ENCODE assay signal across 8 cellular contexts in the genomic region with DNA sequence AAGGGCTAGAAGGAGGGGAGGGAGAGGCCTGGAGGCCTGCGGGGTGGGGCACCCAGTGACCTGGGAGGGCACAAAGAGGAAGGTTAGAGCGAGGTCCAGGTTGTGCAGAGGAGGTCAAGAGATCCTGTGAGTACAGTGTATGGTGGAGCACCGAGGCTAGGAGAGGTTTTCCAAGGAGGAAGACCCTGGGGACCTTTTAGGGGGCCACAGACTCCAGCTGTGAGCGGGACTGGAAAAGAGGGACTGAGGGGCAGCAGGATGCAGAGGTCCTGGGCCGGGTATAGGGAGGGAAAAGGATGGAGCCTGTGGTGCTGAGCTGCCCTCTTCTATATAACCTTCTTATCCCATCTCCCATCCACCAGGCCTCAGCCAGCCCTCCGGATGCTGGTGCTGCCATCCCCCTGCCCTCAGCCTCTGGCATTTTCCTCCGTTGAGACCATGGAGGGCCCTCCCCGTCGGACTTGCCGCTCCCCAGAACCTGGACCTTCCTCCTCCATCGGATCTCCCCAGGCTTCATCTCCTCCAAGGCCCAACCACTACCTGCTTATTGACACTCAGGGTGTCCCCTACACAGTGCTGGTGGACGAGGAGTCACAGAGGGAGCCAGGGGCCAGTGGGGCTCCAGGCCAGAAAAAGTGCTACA. TPM values are rescaled to one million over a fixed set of nuclear protein-coding genes. Genes with fewer than 3 reads are reported as not detected.
DNase-seq lines count a peak whose midpoint lies in the region; ATAC-seq and TF ChIP-seq lines count a peak whose summit lies in the region.

No MANE protein-coding gene starts in this region.

- H4K8ac ChIP-seq in H9 (replicated peaks; ENCODE audit: insufficient read length, low read depth, low read length) = no peak overlapping the region

- peak overlapping the region; percentile 97 for H3K4me3 Mint-ChIP-seq in H9
- H3K4me3 Mint-ChIP-seq in activated CD4-positive, alpha-beta memory T cell treated with anti-CD3 and anti-CD28 coated beads, Interleukin-2, amount 10 ng/mL, durations not matched to agents 7 days and 5 days = peak overlapping the region; percentile 86

- H3K79me1 ChIP-seq in H9 (ENCODE audit: insufficient read depth, low read depth, low read length, poor library complexity, severe bottlenecking) = peaks cover 3% of the 10 kb centered on the region

- H2BK120ac ChIP-seq in H9 (ENCODE audit: low read depth, low read length, poor library complexity, severe bottlenecking) = no peak overlapping the region

- no peak overlapping the region for H3K56ac ChIP-seq in H9 (ENCODE audit: insufficient read length, low read depth, low read length)

- no peaks in the 10 kb centered on the region for H3K4me1 ChIP-seq in H9 (ENCODE audit: insufficient read depth, low read length)
- peaks cover 0 to 71% of the 10 kb centered on the region in 2 donors for H3K4me1 ChIP-seq in right atrium auricular region
- H3K4me1 ChIP-seq in skeletal muscle tissue (ENCODE audit: control insufficient read depth in 3 of 3, insufficient read depth in 3 of 3, low read length in 3 of 3) = peaks cover 57 to 63% (median 63%) of the 10 kb centered on the region in 3 donors

- no peaks in the 10 kb centered on the region for H3K27me3 ChIP-seq in H9 (ENCODE audit: insufficient read depth, low read length)
- H3K27me3 ChIP-seq in right atrium auricular region = no peaks in the 10 kb centered on the region
- H3K27me3 ChIP-seq in skeletal muscle tissue (ENCODE audit: control insufficient read depth in 3 of 3, insufficient read depth in 3 of 3, low read length in 3 of 3) = no peaks in the 10 kb centered on the region

- H2BK20ac ChIP-seq in H9 (ENCODE audit: low read depth, low read length, poor library complexity, severe bottlenecking) = no peak overlapping the region

- H3K14ac ChIP-seq in H9 (ENCODE audit: insufficient read depth, low read length) = no peak overlapping the region; the same call in none of the 2 replicates

- peaks cover 7% of the 10 kb centered on the region; the same call in 1 of the 2 replicates for H3K79me2 ChIP-seq in H9 (ENCODE audit: insufficient read depth, low read length)

- H3K4me1 Mint-ChIP-seq in H9 = peaks cover 26 to 40% of the 10 kb centered on the region in 2 experiments
- peaks cover 53% of the 10 kb centered on the region for H3K4me1 Mint-ChIP-seq in activated CD4-positive, alpha-beta memory T cell treated with anti-CD3 and anti-CD28 coated beads, Interleukin-2, amount 10 ng/mL, durations not matched to agents 7 days and 5 days

- H2AK5ac ChIP-seq in H9 (ENCODE audit: insufficient read length, low read length) = no peak overlapping the region

- no peak overlapping the region for H3K18ac ChIP-seq in H9 (ENCODE audit: insufficient read length, low read depth, low read length)

- DNase-seq in H9 = no peak
- no peak for DNase-seq in activated CD4-positive, alpha-beta memory T cell treated with anti-CD3 and anti-CD28 coated beads, Interleukin-2, amount 10 ng/mL, durations not matched to agents 7 days and 5 days
- no peak for DNase-seq in right atrium auricular region (ENCODE audit: low spot score)
- DNase-seq in COLO829 (ENCODE audit: low spot score) = no peak

- no peak overlapping the region for H3T11ph ChIP-seq in H9 (ENCODE audit: low read length)

- no peak overlapping the region for H2BK12ac ChIP-seq in H9 (ENCODE audit: insufficient read length, low read depth, low read length)

- H3K4me3 ChIP-seq in right atrium auricular region = peak overlapping the region; percentile 85 to 97
- peak overlapping the region; percentile 81 to 82 (median 81) for H3K4me3 ChIP-seq in skeletal muscle tissue (ENCODE audit: low read length in 3 of 3)

- H3K23ac ChIP-seq in H9 (ENCODE audit: insufficient read length, low read depth, low read length) = no peak overlapping the region

- peaks cover 11% of the 10 kb centered on the region for H3K36me3 ChIP-seq in right atrium auricular region
- H3K36me3 ChIP-seq in skeletal muscle tissue (ENCODE audit: control insufficient read depth in 3 of 3, insufficient read depth in 3 of 3, low read length in 3 of 3) = peaks cover 10 to 14% (median 10%) of the 10 kb centered on the region in 3 donors

- peaks cover 0 to 4% of the 10 kb centered on the region in 2 experiments; a peak in 2 of 5 replicates for H3K9me3 Mint-ChIP-seq in H9
- no peaks in the 10 kb centered on the region for H3K9me3 Mint-ChIP-seq in activated CD4-positive, alpha-beta memory T cell treated with anti-CD3 and anti-CD28 coated beads, Interleukin-2, amount 10 ng/mL, durations not matched to agents 7 days and 5 days

- POLR2A ChIA-PET in activated CD4-positive, alpha-beta memory T cell treated with anti-CD3 and anti-CD28 coated beads, Interleukin-2, amount 10 ng/mL, durations not matched to agents 7 days and 5 days (lab: Charles Lee) = interaction anchor here (0.9 to 2.5 kb wide), 4 partner anchors 8 to 11 kb away, joined by 3 to 12 read pairs (median 5); no protein-coding TSS in a partner anchor

- H3K27ac Mint-ChIP-seq in H9 = peak overlapping the region in 1 of 3 experiments; percentile 98; a peak in 3 of 7 replicates
- H3K27ac Mint-ChIP-seq in activated CD4-positive, alpha-beta memory T cell treated with anti-CD3 and anti-CD28 coated beads, Interleukin-2, amount 10 ng/mL, durations not matched to agents 7 days and 5 days = peak overlapping the region; percentile 94

- no peak overlapping the region for H3K4ac ChIP-seq in H9 (ENCODE audit: low read depth, low read length)

- peaks cover 3% of the 10 kb centered on the region; the same call in 1 of the 2 replicates for H3K27me3 Mint-ChIP-seq in H9 (ENCODE audit: low read depth)
- no peaks in the 10 kb centered on the region for H3K27me3 Mint-ChIP-seq in activated CD4-positive, alpha-beta memory T cell treated with anti-CD3 and anti-CD28 coated beads, Interleukin-2, amount 10 ng/mL, durations not matched to agents 7 days and 5 days

- H4K20me1 ChIP-seq in H9 (ENCODE audit: control insufficient read depth, insufficient read depth, insufficient read length) = no peaks in the 10 kb centered on the region

- H3K36me3 Mint-ChIP-seq in H9 (ENCODE audit: insufficient read depth in 1 of 3, low read depth in 3 of 3) = peaks cover 14 to 33% (median 22%) of the 10 kb centered on the region in 3 experiments
- H3K36me3 Mint-ChIP-seq in activated CD4-positive, alpha-beta memory T cell treated with anti-CD3 and anti-CD28 coated beads, Interleukin-2, amount 10 ng/mL, durations not matched to agents 7 days and 5 days (ENCODE audit: low read depth) = peaks cover 18% of the 10 kb centered on the region

- H3K23me2 ChIP-seq in H9 (ENCODE audit: insufficient read length, low read depth, low read length, poor library complexity, severe bottlenecking) = peaks cover 40% of the 10 kb centered on the region

- no peak overlapping the region for H2BK5ac ChIP-seq in H9 (ENCODE audit: insufficient read length, low read length)

- H3K27ac ChIP-seq in H9 (ENCODE audit: insufficient read length, low read depth, low read length) = no peak overlapping the region
- H3K27ac ChIP-seq in right atrium auricular region = peak overlapping the region; percentile 94 to 97
- H3K27ac ChIP-seq in skeletal muscle tissue (ENCODE audit: low read depth, low read length) = peak overlapping the region; percentile 65

- no peak overlapping the region for H4K91ac ChIP-seq in H9 (ENCODE audit: insufficient read length, low read depth, low read length)

- H2AFZ ChIP-seq in H9 (ENCODE audit: low read length) = no peak overlapping the region

- no peak overlapping the region for H2BK15ac ChIP-seq in H9 (ENCODE audit: low read depth, low read length)

- H3K9me3 ChIP-seq in H9 (ENCODE audit: control insufficient read depth, low read depth, low read length) (no peaks in the 10 kb centered on the region), right atrium auricular region (no peaks in the 10 kb centered on the region), skeletal muscle tissue (ENCODE audit: control insufficient read depth in 3 of 3, low read length in 3 of 3) (no peaks in the 10 kb centered on the region)

- no peak for TF ChIP-seq CTCF in H9 (conservative IDR thresholded peaks at IDR 0.05)
- TF ChIP-seq CTCF in right atrium auricular region (IDR thresholded peaks at IDR 0.05) = no peak

- ATAC-seq in GM18502 (IDR thresholded peaks at IDR 0.05; ENCODE audit: poor library complexity, unreplicated experiment) (no peak), HG03280 (IDR thresholded peaks at IDR 0.05; ENCODE audit: unreplicated experiment) (no peak), GM18517 (IDR thresholded peaks at IDR 0.05; ENCODE audit: unreplicated experiment) (no peak)

- no peak overlapping the region for H4K5ac ChIP-seq in H9 (ENCODE audit: insufficient read length, low read depth, low read length)

- H3K4me2 ChIP-seq in H9 (ENCODE audit: insufficient read depth, insufficient read length, low read length) = peak overlapping the region; percentile 73

- H3K9ac ChIP-seq in H9 (ENCODE audit: extremely low read depth, insufficient read length, low read length) = peak overlapping the region; percentile 70
- peak overlapping the region; percentile 78 to 87 (median 82) for H3K9ac ChIP-seq in skeletal muscle tissue (ENCODE audit: low read depth in 1 of 3, low read length in 3 of 3)

- no CpG with 5 or more reads among the region's 12 CpGs for WGBS in H9 (ENCODE audit: extremely low coverage, insufficient read length, low lambda C conversion rate)

- CTCF ChIA-PET in activated CD4-positive, alpha-beta memory T cell treated with anti-CD3 and anti-CD28 coated beads, Interleukin-2, amount 10 ng/mL, durations not matched to agents 7 days and 5 days (lab: Charles Lee) = interaction anchor here (1.1 to 3.1 kb wide), 2 partner anchors 9 to 10 kb away, joined by 5 to 11 read pairs; no protein-coding TSS in a partner anchor

RNA-seq across cellular contexts. Expression of gene ZNF581, which starts 0.9 kb away (rescaled TPM):
- total RNA-seq in H9 (2021) = 65.1 and 68.0 TPM in 2 replicates
- 10 to 100 TPM; 26.6 to 30.1 TPM for total RNA-seq in activated CD4-positive, alpha-beta memory T cell treated with anti-CD3 and anti-CD28 coated beads, Interleukin-2, amount 10 ng/mL, durations not matched to agents 7 days and 5 days
- 1 to 10 TPM; 7.5 to 8.6 TPM for total RNA-seq in right atrium auricular region
- 17.2 TPM for total RNA-seq in skeletal muscle tissue

RNA-seq across cellular contexts. Expression of gene ZNF580, which starts 3.5 kb away (rescaled TPM):
- total RNA-seq in H9 (2021) = 22.4 and 22.8 TPM in 2 replicates
- total RNA-seq in activated CD4-positive, alpha-beta memory T cell treated with anti-CD3 and anti-CD28 coated beads, Interleukin-2, amount 10 ng/mL, durations not matched to agents 7 days and 5 days = 10 to 100 TPM; 35.7 to 39.7 TPM
- total RNA-seq in right atrium auricular region = 10 to 100 TPM; 15.3 to 26.2 TPM
- 2.1 TPM for total RNA-seq in skeletal muscle tissue

RNA-seq across cellular contexts. Expression of gene CCDC106, which starts 3.7 kb away (rescaled TPM):
- total RNA-seq in H9 (2021) (19.9 and 20.0 TPM in 2 replicates), right atrium auricular region (10 to 100 TPM; 19.1 to 30.0 TPM), skeletal muscle tissue (3.1 TPM)
- total RNA-seq in activated CD4-positive, alpha-beta memory T cell treated with anti-CD3 and anti-CD28 coated beads, Interleukin-2, amount 10 ng/mL, durations not matched to agents 7 days and 5 days = 1 to 10 TPM; 3.7 to 3.8 TPM

RNA-seq across cellular contexts. Expression of gene U2AF2, which starts 10.5 kb away (rescaled TPM):
- total RNA-seq in H9 (2021) (321 and 342 TPM in 2 replicates), right atrium auricular region (10 to 100 TPM; 39.0 to 61.0 TPM), skeletal muscle tissue (52.2 TPM)
- 100 to 1,000 TPM; 204 to 213 TPM for total RNA-seq in activated CD4-positive, alpha-beta memory T cell treated with anti-CD3 and anti-CD28 coated beads, Interleukin-2, amount 10 ng/mL, durations not matched to agents 7 days and 5 days

RNA-seq across cellular contexts. Expression of gene ZNF784, which starts 19.9 kb away (rescaled TPM):
- 9.9 and 10.7 TPM in 2 replicates for total RNA-seq in H9 (2021)
- total RNA-seq in activated CD4-positive, alpha-beta memory T cell treated with anti-CD3 and anti-CD28 coated beads, Interleukin-2, amount 10 ng/mL, durations not matched to agents 7 days and 5 days = 1 to 10 TPM; 6.4 to 7.4 TPM
- 10 to 100 TPM in 1 of 2 donors, 1 to 10 TPM in 1; 7.8 to 10.6 TPM for total RNA-seq in right atrium auricular region
- 8.9 TPM for total RNA-seq in skeletal muscle tissue
